In genomic region chr22:29049655-29050263, GRCh38 we compare ENCODE assay signal across 24 cellular contexts. TPM values are rescaled to one million over a fixed set of nuclear protein-coding genes. Genes with fewer than 3 reads are reported as not detected.
"Had no signal": no experiment of that assay in that cellular context is flagged by ENCODE, and none has a peak within 500 bp of the region (broad histone marks: within the 10 kb centered on the region; RNA-seq: fewer than 3 reads in every experiment).

No MANE protein-coding gene starts in this region.

- H3K9ac ChIP-seq: neural progenitor cell had no signal

- H3K4me1 Mint-ChIP-seq: activated naive CD4-positive, alpha-beta T cell treated with anti-CD3 and anti-CD28 coated beads, Interleukin-2, amount 10 ng/mL, durations not matched to agents 7 days and 5 days; activated naive CD8-positive, alpha-beta T cell treated with anti-CD3 and anti-CD28 coated beads, Interleukin-2, amount 50 U/mL, for 24 hours; memory B cell; naive B cell; stimulated activated naive B cell treated with anti-CD40 and anti-IgM and Interleukin-4, amounts not matched to agents 10 μg/mL and 1 μg/mL and 100 μg/mL, for 72 hours had no signal

- H3K4me3 Mint-ChIP-seq: activated naive CD4-positive, alpha-beta T cell treated with anti-CD3 and anti-CD28 coated beads, Interleukin-2, amount 10 ng/mL, durations not matched to agents 7 days and 5 days; activated naive CD8-positive, alpha-beta T cell treated with anti-CD3 and anti-CD28 coated beads, Interleukin-2, amount 50 U/mL, for 24 hours; activated T-cell treated with anti-CD3 and anti-CD28 coated beads, Interleukin-2, amount 50 U/mL, for 4 hours; brain; memory B cell; naive B cell; neural progenitor cell; stimulated activated naive B cell treated with anti-CD40 and anti-IgM and Interleukin-4, amounts not matched to agents 10 μg/mL and 1 μg/mL and 100 μg/mL, for 72 hours had no signal

- H3K27me3 ChIP-seq: neural progenitor cell, ovary, sigmoid colon had no signal

- H3K36me3 ChIP-seq: neural progenitor cell, ovary had no signal

- DNase-seq: activated CD4-positive, alpha-beta T cell treated with anti-CD3 and anti-CD28 coated beads, Interleukin-2, amount 50 U/mL, for 1 hour; activated CD8-positive, alpha-beta memory T cell treated with anti-CD3 and anti-CD28 coated beads, Interleukin-2, amount 50 U/mL, for 4 hours; activated naive CD4-positive, alpha-beta T cell treated with anti-CD3 and anti-CD28 coated beads, Interleukin-2, amount 10 ng/mL, durations not matched to agents 7 days and 5 days; activated naive CD8-positive, alpha-beta T cell treated with anti-CD3 and anti-CD28 coated beads, Interleukin-2, amount 50 U/mL, for 24 hours; activated T-cell treated with anti-CD3 and anti-CD28 coated beads, Interleukin-2, amount 50 U/mL, for 4 hours; anterior cingulate cortex; caudate nucleus; foreskin fibroblast; hippocampal formation; islet precursor cell; mucosa of descending colon; naive B cell; ovary; sigmoid colon; stimulated activated CD4-positive, alpha-beta T cell treated with anti-CD3 and anti-CD28 coated beads, Interleukin-4, amount 100 ng/mL, for 4 hours; stimulated activated naive B cell treated with anti-CD40 and anti-IgM and Interleukin-4, amounts not matched to agents 10 μg/mL and 1 μg/mL and 100 μg/mL, for 72 hours; T-helper 1 cell; T-helper 9 cell had no signal

- H3K27ac ChIP-seq: neural progenitor cell, ovary, sigmoid colon had no signal

- H3K4me1 ChIP-seq: sigmoid colon had no signal

- H3K27ac Mint-ChIP-seq: activated naive CD4-positive, alpha-beta T cell treated with anti-CD3 and anti-CD28 coated beads, Interleukin-2, amount 10 ng/mL, durations not matched to agents 7 days and 5 days; activated naive CD8-positive, alpha-beta T cell treated with anti-CD3 and anti-CD28 coated beads, Interleukin-2, amount 50 U/mL, for 24 hours; brain; memory B cell; naive B cell; neural progenitor cell; stimulated activated naive B cell treated with anti-CD40 and anti-IgM and Interleukin-4, amounts not matched to agents 10 μg/mL and 1 μg/mL and 100 μg/mL, for 72 hours had no signal

- H3K36me3 Mint-ChIP-seq: activated naive CD4-positive, alpha-beta T cell treated with anti-CD3 and anti-CD28 coated beads, Interleukin-2, amount 10 ng/mL, durations not matched to agents 7 days and 5 days; naive B cell had no signal

- H3K4me3 ChIP-seq: mucosa of descending colon, neural progenitor cell, ovary, sigmoid colon had no signal

- H3K9me3 ChIP-seq: mucosa of descending colon, ovary, sigmoid colon had no signal

- ATAC-seq: activated naive CD8-positive, alpha-beta T cell treated with anti-CD3 and anti-CD28 coated beads, Interleukin-2, amount 50 U/mL, for 24 hours; activated T-cell treated with anti-CD3 and anti-CD28 coated beads, Interleukin-2, amount 50 U/mL, for 4 hours; mucosa of descending colon; stimulated activated naive B cell treated with anti-CD40 and anti-IgM and Interleukin-4, amounts not matched to agents 10 μg/mL and 1 μg/mL and 100 μg/mL, for 72 hours had no signal

- H3K9me3 Mint-ChIP-seq: activated naive CD4-positive, alpha-beta T cell treated with anti-CD3 and anti-CD28 coated beads, Interleukin-2, amount 10 ng/mL, durations not matched to agents 7 days and 5 days; activated naive CD8-positive, alpha-beta T cell treated with anti-CD3 and anti-CD28 coated beads, Interleukin-2, amount 50 U/mL, for 24 hours; activated T-cell treated with anti-CD3 and anti-CD28 coated beads, Interleukin-2, amount 50 U/mL, for 4 hours; brain; memory B cell; naive B cell; neural progenitor cell; stimulated activated naive B cell treated with anti-CD40 and anti-IgM and Interleukin-4, amounts not matched to agents 10 μg/mL and 1 μg/mL and 100 μg/mL, for 72 hours had no signal

RNA-seq across cellular contexts. Expression of gene C22orf31, which starts 11.9 kb away (rescaled TPM):
- total RNA-seq: activated T-cell treated with anti-CD3 and anti-CD28 coated beads, Interleukin-2, amount 50 U/mL, for 4 hours; dermis microvascular lymphatic vessel endothelial cell; sigmoid colon; ureter had no signal
- polyA plus RNA-seq: liver had no signal
